ENCODE assay signal across 1 cellular context in the genomic region with DNA sequence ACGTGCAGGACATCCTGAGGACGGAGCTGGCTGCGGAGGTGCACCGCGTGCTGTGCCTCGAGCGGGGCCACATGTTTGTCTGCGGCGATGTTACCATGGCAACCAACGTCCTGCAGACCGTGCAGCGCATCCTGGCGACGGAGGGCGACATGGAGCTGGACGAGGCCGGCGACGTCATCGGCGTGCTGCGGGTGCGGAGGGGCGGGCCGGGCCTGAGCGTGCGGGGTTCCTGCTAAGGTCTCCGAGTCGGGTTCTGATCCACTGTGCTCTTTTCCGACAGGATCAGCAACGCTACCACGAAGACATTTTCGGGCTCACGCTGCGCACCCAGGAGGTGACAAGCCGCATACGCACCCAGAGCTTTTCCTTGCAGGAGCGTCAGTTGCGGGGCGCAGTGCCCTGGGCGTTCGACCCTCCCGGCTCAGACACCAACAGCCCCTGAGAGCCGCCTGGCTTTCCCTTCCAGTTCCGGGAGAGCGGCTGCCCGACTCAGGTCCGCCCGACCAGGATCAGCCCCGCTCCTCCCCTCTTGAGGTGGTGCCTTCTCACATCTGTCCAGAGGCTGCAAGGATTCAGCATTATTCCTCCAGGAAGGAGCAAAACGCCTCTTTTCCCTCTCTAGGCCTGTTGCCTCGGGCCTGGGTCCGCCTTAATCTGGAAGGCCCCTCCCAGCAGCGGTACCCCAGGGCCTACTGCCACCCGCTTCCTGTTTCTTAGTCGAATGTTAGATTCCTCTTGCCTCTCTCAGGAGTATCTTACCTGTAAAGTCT.
TF ChIP-seq lines count a peak whose summit lies in the region.

No MANE protein-coding gene starts in this region.

TF ChIP-seq in GM23338, 12 proteins besides CTCF, POLR2A, EP300 and RAD21 (continued from another document):
- TF ChIP-seq, protein P1, sequence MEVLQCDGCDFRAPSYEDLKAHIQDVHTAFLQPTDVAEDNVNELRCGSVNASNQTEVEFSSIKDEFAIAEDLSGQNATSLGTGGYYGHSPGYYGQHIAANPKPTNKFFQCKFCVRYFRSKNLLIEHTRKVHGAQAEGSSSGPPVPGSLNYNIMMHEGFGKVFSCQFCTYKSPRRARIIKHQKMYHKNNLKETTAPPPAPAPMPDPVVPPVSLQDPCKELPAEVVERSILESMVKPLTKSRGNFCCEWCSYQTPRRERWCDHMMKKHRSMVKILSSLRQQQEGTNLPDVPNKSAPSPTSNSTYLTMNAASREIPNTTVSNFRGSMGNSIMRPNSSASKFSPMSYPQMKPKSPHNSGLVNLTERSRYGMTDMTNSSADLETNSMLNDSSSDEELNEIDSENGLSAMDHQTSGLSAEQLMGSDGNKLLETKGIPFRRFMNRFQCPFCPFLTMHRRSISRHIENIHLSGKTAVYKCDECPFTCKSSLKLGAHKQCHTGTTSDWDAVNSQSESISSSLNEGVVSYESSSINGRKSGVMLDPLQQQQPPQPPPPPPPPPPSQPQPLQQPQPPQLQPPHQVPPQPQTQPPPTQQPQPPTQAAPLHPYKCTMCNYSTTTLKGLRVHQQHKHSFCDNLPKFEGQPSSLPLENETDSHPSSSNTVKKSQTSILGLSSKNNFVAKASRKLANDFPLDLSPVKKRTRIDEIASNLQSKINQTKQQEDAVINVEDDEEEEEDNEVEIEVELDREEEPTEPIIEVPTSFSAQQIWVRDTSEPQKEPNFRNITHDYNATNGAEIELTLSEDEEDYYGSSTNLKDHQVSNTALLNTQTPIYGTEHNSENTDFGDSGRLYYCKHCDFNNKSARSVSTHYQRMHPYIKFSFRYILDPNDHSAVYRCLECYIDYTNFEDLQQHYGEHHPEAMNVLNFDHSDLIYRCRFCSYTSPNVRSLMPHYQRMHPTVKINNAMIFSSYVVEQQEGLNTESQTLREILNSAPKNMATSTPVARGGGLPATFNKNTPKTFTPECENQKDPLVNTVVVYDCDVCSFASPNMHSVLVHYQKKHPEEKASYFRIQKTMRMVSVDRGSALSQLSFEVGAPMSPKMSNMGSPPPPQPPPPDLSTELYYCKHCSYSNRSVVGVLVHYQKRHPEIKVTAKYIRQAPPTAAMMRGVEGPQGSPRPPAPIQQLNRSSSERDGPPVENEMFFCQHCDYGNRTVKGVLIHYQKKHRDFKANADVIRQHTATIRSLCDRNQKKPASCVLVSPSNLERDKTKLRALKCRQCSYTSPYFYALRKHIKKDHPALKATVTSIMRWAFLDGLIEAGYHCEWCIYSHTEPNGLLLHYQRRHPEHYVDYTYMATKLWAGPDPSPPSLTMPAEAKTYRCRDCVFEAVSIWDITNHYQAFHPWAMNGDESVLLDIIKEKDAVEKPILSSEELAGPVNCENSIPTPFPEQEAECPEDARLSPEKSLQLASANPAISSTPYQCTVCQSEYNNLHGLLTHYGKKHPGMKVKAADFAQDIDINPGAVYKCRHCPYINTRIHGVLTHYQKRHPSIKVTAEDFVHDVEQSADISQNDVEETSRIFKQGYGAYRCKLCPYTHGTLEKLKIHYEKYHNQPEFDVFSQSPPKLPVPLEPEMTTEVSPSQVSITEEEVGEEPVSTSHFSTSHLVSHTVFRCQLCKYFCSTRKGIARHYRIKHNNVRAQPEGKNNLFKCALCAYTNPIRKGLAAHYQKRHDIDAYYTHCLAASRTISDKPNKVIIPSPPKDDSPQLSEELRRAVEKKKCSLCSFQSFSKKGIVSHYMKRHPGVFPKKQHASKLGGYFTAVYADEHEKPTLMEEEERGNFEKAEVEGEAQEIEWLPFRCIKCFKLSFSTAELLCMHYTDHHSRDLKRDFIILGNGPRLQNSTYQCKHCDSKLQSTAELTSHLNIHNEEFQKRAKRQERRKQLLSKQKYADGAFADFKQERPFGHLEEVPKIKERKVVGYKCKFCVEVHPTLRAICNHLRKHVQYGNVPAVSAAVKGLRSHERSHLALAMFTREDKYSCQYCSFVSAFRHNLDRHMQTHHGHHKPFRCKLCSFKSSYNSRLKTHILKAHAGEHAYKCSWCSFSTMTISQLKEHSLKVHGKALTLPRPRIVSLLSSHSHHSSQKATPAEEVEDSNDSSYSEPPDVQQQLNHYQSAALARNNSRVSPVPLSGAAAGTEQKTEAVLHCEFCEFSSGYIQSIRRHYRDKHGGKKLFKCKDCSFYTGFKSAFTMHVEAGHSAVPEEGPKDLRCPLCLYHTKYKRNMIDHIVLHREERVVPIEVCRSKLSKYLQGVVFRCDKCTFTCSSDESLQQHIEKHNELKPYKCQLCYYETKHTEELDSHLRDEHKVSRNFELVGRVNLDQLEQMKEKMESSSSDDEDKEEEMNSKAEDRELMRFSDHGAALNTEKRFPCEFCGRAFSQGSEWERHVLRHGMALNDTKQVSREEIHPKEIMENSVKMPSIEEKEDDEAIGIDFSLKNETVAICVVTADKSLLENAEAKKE (CRISPR knock-in tag; IDR thresholded peaks at IDR 0.05) = no peak
- TF ChIP-seq CREB1 (CRISPR knock-in tag; IDR thresholded peaks at IDR 0.05; ENCODE audit: low read depth) = peak; percentile 93
TF ChIP-seq in GM23338: peak in this region for 2.
